In the genomic region with DNA sequence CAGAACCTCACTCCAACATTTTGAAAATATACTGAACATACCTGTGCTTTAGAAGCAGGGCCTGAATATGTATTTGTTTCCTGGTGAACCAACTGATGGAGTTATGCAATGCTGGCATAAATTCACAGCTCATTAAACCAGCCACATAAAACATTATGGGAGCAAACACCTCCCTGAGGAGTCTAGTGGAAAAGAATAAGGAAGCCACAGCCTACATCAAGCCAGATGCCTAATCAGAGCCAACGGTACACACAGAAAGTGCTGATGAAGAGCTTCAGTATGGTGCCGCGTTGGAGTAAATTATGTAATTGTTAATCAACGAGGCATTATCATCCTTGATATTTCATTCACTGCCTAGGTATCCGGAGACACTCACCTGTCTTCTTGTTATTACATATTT, we compare ENCODE assay signal across 26 cellular contexts.
"Had no signal": no experiment of that assay in that cellular context is flagged by ENCODE, and none has a peak within 500 bp of the region (broad histone marks: within the 10 kb centered on the region; RNA-seq: fewer than 3 reads in every experiment).

No MANE protein-coding gene starts in this region.

- H3K36me3 ChIP-seq: neutrophil, pancreas, right lobe of liver, sigmoid colon, stomach, thoracic aorta, thyroid gland, tibial nerve, upper lobe of left lung, uterus had no signal

- DNase-seq: naive thymus-derived CD8-positive, alpha-beta T cell; nephron progenitor cell; pancreas; psoas muscle; right cardiac atrium; right lobe of liver; sigmoid colon; small intestine; stimulated activated CD4-positive, alpha-beta T cell treated with anti-CD3 and anti-CD28 coated beads, Interleukin-15, amount 100 ng/mL, for 24 hours; stimulated activated CD4-positive, alpha-beta T cell treated with anti-CD3 and anti-CD28 coated beads, Interleukin-2, amount 100 ng/mL, for 24 hours; stimulated activated CD4-positive, alpha-beta T cell treated with anti-CD3 and anti-CD28 coated beads, Interleukin-2, amount 100 ng/mL, for 48 hours; stimulated activated CD4-positive, alpha-beta T cell treated with anti-CD3 and anti-CD28 coated beads, Interleukin-4, amount 100 ng/mL, for 24 hours; stimulated activated naive B cell treated with anti-CD40 and anti-IgM and Interleukin-4, amounts not matched to agents 10 μg/mL and 1 μg/mL and 100 μg/mL, for 72 hours; stimulated activated naive CD4-positive, alpha-beta T cell treated with Interleukin-2 at 50 U/mL for 16 hours; stomach; thyroid gland; trophoblast cell; upper lobe of left lung; uterus had no signal

- H3K4me3 Mint-ChIP-seq: naive thymus-derived CD8-positive, alpha-beta T cell; natural killer cell treated with Interleukin-12 subunit alpha and Interleukin-12 subunit beta and Interleukin-15 and Interleukin-18, amount 100 ng/mL, for 72 hours; nephron progenitor cell; neural crest cell; stimulated activated effector memory CD8-positive, alpha-beta T cell treated with anti-CD3 and anti-CD28 coated beads, Interleukin-12 subunit alpha, Interleukin-12 subunit beta, amount 100 ng/mL, for 72 hours; stimulated activated naive B cell treated with anti-CD40 and anti-IgM and Interleukin-4, amounts not matched to agents 10 μg/mL and 1 μg/mL and 100 μg/mL, for 72 hours; stimulated activated naive CD8-positive, alpha-beta T cell treated with anti-CD3 and anti-CD28 coated beads, Interleukin-15, Interleukin-2, amounts not matched to agents 100 ng/mL and 50 ng/mL, for 24 hours had no signal

- H3K27ac ChIP-seq: neutrophil, pancreas, psoas muscle, right lobe of liver, sigmoid colon, stomach, thoracic aorta, thyroid gland, tibial nerve, upper lobe of left lung, uterus had no signal

- H3K27me3 ChIP-seq: neutrophil, pancreas, right lobe of liver, sigmoid colon, thyroid gland, tibial nerve, upper lobe of left lung, uterus had no signal

- H3K4me1 Mint-ChIP-seq: nephron progenitor cell; stimulated activated effector memory CD8-positive, alpha-beta T cell treated with anti-CD3 and anti-CD28 coated beads, Interleukin-12 subunit alpha, Interleukin-12 subunit beta, amount 100 ng/mL, for 72 hours; stimulated activated naive B cell treated with anti-CD40 and anti-IgM and Interleukin-4, amounts not matched to agents 10 μg/mL and 1 μg/mL and 100 μg/mL, for 72 hours had no signal

- H3K36me3 Mint-ChIP-seq: naive thymus-derived CD8-positive, alpha-beta T cell; natural killer cell treated with Interleukin-12 subunit alpha and Interleukin-12 subunit beta and Interleukin-15 and Interleukin-18, amount 100 ng/mL, for 72 hours; stimulated activated effector memory CD8-positive, alpha-beta T cell treated with anti-CD3 and anti-CD28 coated beads, Interleukin-12 subunit alpha, Interleukin-12 subunit beta, amount 100 ng/mL, for 72 hours; stimulated activated naive B cell treated with anti-CD40 and anti-IgM and Interleukin-4, amounts not matched to agents 10 μg/mL and 1 μg/mL and 100 μg/mL, for 72 hours had no signal

- H3K9me3 ChIP-seq: neutrophil, pancreas, psoas muscle, right lobe of liver, thoracic aorta, thyroid gland, uterus had no signal

- H3K4me3 ChIP-seq: pancreas, psoas muscle, right lobe of liver, sigmoid colon, stomach, thoracic aorta, thyroid gland, tibial nerve, upper lobe of left lung, uterus had no signal

- H3K27ac Mint-ChIP-seq: naive thymus-derived CD8-positive, alpha-beta T cell; natural killer cell treated with Interleukin-12 subunit alpha and Interleukin-12 subunit beta and Interleukin-15 and Interleukin-18, amount 100 ng/mL, for 72 hours; stimulated activated effector memory CD8-positive, alpha-beta T cell treated with anti-CD3 and anti-CD28 coated beads, Interleukin-12 subunit alpha, Interleukin-12 subunit beta, amount 100 ng/mL, for 72 hours; stimulated activated naive B cell treated with anti-CD40 and anti-IgM and Interleukin-4, amounts not matched to agents 10 μg/mL and 1 μg/mL and 100 μg/mL, for 72 hours; stimulated activated naive CD8-positive, alpha-beta T cell treated with anti-CD3 and anti-CD28 coated beads, Interleukin-15, Interleukin-2, amounts not matched to agents 100 ng/mL and 50 ng/mL, for 24 hours had no signal

- H3K27me3 Mint-ChIP-seq: stimulated activated naive B cell treated with anti-CD40 and anti-IgM and Interleukin-4, amounts not matched to agents 10 μg/mL and 1 μg/mL and 100 μg/mL, for 72 hours had no signal

- FAIRE-seq: pancreas, small intestine had no signal

- H3K4me1 ChIP-seq: pancreas, psoas muscle, right lobe of liver, sigmoid colon, stomach, tibial nerve, upper lobe of left lung, uterus had no signal

- H3K9me3 Mint-ChIP-seq: stimulated activated naive CD8-positive, alpha-beta T cell treated with anti-CD3 and anti-CD28 coated beads, Interleukin-15, Interleukin-2, amounts not matched to agents 100 ng/mL and 50 ng/mL, for 24 hours had no signal
